Comparison of ENCODE assay signal across 28 cellular contexts in genomic region chr7:90092467-90092866, GRCh38.
"Had no signal": no experiment of that assay in that cellular context is flagged by ENCODE, and none has a peak within 500 bp of the region (broad histone marks: within the 10 kb centered on the region; RNA-seq: fewer than 3 reads in every experiment).

No MANE protein-coding gene starts in this region.

- FAIRE-seq: endothelial cell of umbilical vein, keratinocyte had no signal

- H3K27ac ChIP-seq: esophagus muscularis mucosa, foreskin keratinocyte, gastroesophageal sphincter, heart right ventricle, lower lobe of right lung, prostate gland, right atrium auricular region, thyroid gland, vagina had no signal

- H3K4me1 ChIP-seq: esophagus muscularis mucosa, foreskin keratinocyte, gastroesophageal sphincter, heart right ventricle, lower lobe of right lung, prostate gland, right atrium auricular region, thyroid gland, vagina had no signal

- H3K9me3 ChIP-seq: gastroesophageal sphincter, lower lobe of right lung, prostate gland, right atrium auricular region, thyroid gland, vagina had no signal

- H3K4me3 ChIP-seq: esophagus muscularis mucosa, gastroesophageal sphincter, heart right ventricle, lower lobe of right lung, prostate gland, right atrium auricular region, smooth muscle cell, thyroid gland, vagina had no signal

- H3K36me3 ChIP-seq: esophagus muscularis mucosa, gastroesophageal sphincter, heart right ventricle, lower lobe of right lung, prostate gland, right atrium auricular region, thyroid gland, vagina had no signal

- ATAC-seq: foreskin keratinocyte; gastroesophageal sphincter; heart right ventricle; left ventricle myocardium superior; lower lobe of right lung; naive thymus-derived CD8-positive, alpha-beta T cell; sciatic nerve; stimulated activated naive CD8-positive, alpha-beta T cell treated with anti-CD3 and anti-CD28 coated beads, Interleukin-15, amount 100 ng/mL, for 72 hours had no signal

- H3K27me3 ChIP-seq: esophagus muscularis mucosa, foreskin keratinocyte, gastroesophageal sphincter, heart right ventricle, right atrium auricular region, thyroid gland, vagina had no signal

- DNase-seq: dermis blood vessel endothelial cell; effector memory CD4-positive, alpha-beta T cell; foreskin keratinocyte; heart right ventricle; hippocampal formation; immature natural killer cell; left ventricle myocardium superior; lower lobe of right lung; naive thymus-derived CD8-positive, alpha-beta T cell; nephron progenitor cell; nucleus accumbens; stimulated activated CD4-positive, alpha-beta T cell treated with anti-CD3 and anti-CD28 coated beads, Interleukin-12 subunit alpha, Interleukin-12 subunit beta, amount 100 ng/mL, for 4 hours; stimulated activated CD4-positive, alpha-beta T cell treated with anti-CD3 and anti-CD28 coated beads, Interleukin-1b, Interleukin-23, amount 100 ng/mL, for 48 hours; stimulated activated CD4-positive, alpha-beta T cell treated with anti-CD3 and anti-CD28 coated beads, Interleukin-4, amount 100 ng/mL, for 1 hour; stimulated activated CD8-positive, alpha-beta memory T cell treated with anti-CD3 and anti-CD28 coated beads, Interleukin-4, amount 100 ng/mL, for 48 hours; stimulated activated naive CD4-positive, alpha-beta T cell; stimulated activated naive CD8-positive, alpha-beta T cell treated with anti-CD3 and anti-CD28 coated beads, Interleukin-15, amount 100 ng/mL, for 72 hours; thyroid gland; trophoblast cell had no signal

- H3K4me2 ChIP-seq: smooth muscle cell had no signal
